ENCODE assay signal across 34 cellular contexts in the genomic region with DNA sequence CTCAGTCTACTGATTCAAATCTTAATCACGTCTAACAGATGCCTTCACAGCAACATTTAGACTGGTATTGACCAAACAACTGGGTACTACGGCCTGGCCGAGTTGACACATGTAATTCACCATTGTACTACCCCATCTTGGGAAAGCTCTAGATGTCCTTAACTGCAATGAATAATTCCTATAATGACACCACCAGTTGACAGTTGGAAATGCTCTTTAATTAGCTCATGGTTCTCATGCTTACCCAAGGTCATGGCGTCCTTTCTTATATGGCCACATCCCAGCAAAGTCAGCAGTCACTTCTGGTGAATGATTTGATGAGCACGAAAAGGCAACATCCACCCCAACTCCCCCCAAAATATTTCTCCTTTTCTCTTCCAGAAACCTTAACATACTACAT.
"Had no signal": no experiment of that assay in that cellular context is flagged by ENCODE, and none has a peak within 500 bp of the region (broad histone marks: within the 10 kb centered on the region; RNA-seq: fewer than 3 reads in every experiment).

No MANE protein-coding gene starts in this region.

- H3K9me3 ChIP-seq: MG63 had no signal

- H3K27ac ChIP-seq: KMS-11 had no signal

- DNase-seq: Karpas-422, Kasumi-1, KG1, MG63, MM.1S, MV-4-11, NCI-H1048, NCI-H1092, NCI-H1092 treated with DMSO at 0.1 percent for 48 hours, NCI-H1105, NCI-H1105 treated with DMSO at 0.1 percent for 48 hours, NCI-H1417, NCI-H1417 treated with DMSO at 0.1 percent for 48 hours, NCI-H1436, NCI-H1436 treated with DMSO at 0.1 percent for 48 hours, NCI-H146, NCI-H1694, NCI-H1694 treated with DMSO at 0.1 percent for 48 hours, NCI-H187, NCI-H187 treated with DMSO at 0.1 percent for 48 hours, NCI-H1930, NCI-H2029, NCI-H2029 treated with DMSO at 0.1 percent for 48 hours, NCI-H2081, NCI-H2081 treated with DMSO at 0.1 percent for 48 hours, NCI-H2107, NCI-H2171, NCI-H2171 treated with DMSO at 0.1 percent for 48 hours, NCI-H2227 treated with DMSO at 0.1 percent for 48 hours, NCI-H226, NCI-H345, NCI-H446, NCI-H446 treated with DMSO at 0.1 percent for 48 hours had no signal

- H3K36me3 ChIP-seq: MG63 had no signal

- H3K27me3 ChIP-seq: MG63 had no signal

- H3K4me3 ChIP-seq: MG63 had no signal
